In genomic region chr2:26184555-26185303, GRCh38 we compare ENCODE assay signal across 8 cellular contexts. TPM values are rescaled to one million over a fixed set of nuclear protein-coding genes. Genes with fewer than 3 reads are reported as not detected.
DNase-seq lines count a peak whose midpoint lies in the region; ATAC-seq and TF ChIP-seq lines count a peak whose summit lies in the region.

No MANE protein-coding gene starts in this region.

- H3K4me1 ChIP-seq in endodermal cell (ENCODE audit: control insufficient read depth, insufficient read depth, low read length) (no peaks in the 10 kb centered on the region), mucosa of rectum (ENCODE audit: control insufficient read depth in 2 of 2, insufficient read depth in 2 of 2, low read length in 2 of 2) (peaks cover 6 to 9% of the 10 kb centered on the region in 2 donors), Karpas-422 (ENCODE audit: low read length) (no peaks in the 10 kb centered on the region)

- H3K27me3 ChIP-seq in endodermal cell (ENCODE audit: control insufficient read depth, insufficient read depth, low read length, poor library complexity, severe bottlenecking) (peaks cover 18% of the 10 kb centered on the region), mucosa of rectum (ENCODE audit: control insufficient read depth in 2 of 2, insufficient read depth in 2 of 2, low read length in 2 of 2) (no peaks in the 10 kb centered on the region), Karpas-422 (ENCODE audit: low read length) (no peaks in the 10 kb centered on the region)

- peaks cover 2% of the 10 kb centered on the region for H3K36me3 Mint-ChIP-seq in activated CD8-positive, alpha-beta T cell treated with anti-CD3 and anti-CD28 coated beads for 36 hours (ENCODE audit: low read depth)
- peaks cover 7% of the 10 kb centered on the region for H3K36me3 Mint-ChIP-seq in endodermal cell (ENCODE audit: low read depth)

- peaks cover 11% of the 10 kb centered on the region for H3K27me3 Mint-ChIP-seq in activated CD8-positive, alpha-beta T cell treated with anti-CD3 and anti-CD28 coated beads for 36 hours
- H3K27me3 Mint-ChIP-seq in endodermal cell (ENCODE audit: insufficient read depth), result peaks cover 59% of the 10 kb centered on the region

- H3K36me3 ChIP-seq in endodermal cell (ENCODE audit: control insufficient read depth, insufficient read depth, low read length) (peaks cover 10% of the 10 kb centered on the region), mucosa of rectum (ENCODE audit: control insufficient read depth in 2 of 2, insufficient read depth in 2 of 2, low read length in 2 of 2) (peaks cover 0 to 3% of the 10 kb centered on the region in 2 donors), Karpas-422 (ENCODE audit: insufficient read depth, low read length) (no peaks in the 10 kb centered on the region)

- no peaks in the 10 kb centered on the region for H3K79me2 ChIP-seq in Karpas-422 (ENCODE audit: low read length)

- intact Hi-C loops in activated CD8-positive, alpha-beta T cell treated with anti-CD3 and anti-CD28 coated beads for 36 hours (cut with micrococcal nuclease), result no loop called here

- peak overlapping the region; percentile 74 for H3K4me3 Mint-ChIP-seq in activated CD8-positive, alpha-beta T cell treated with anti-CD3 and anti-CD28 coated beads for 36 hours
- peak overlapping the region; percentile 62 for H3K4me3 Mint-ChIP-seq in endodermal cell

- H3K9me3 Mint-ChIP-seq in activated CD8-positive, alpha-beta T cell treated with anti-CD3 and anti-CD28 coated beads for 36 hours, result no peaks in the 10 kb centered on the region
- H3K9me3 Mint-ChIP-seq in endodermal cell, result no peaks in the 10 kb centered on the region

- peaks cover 9% of the 10 kb centered on the region for H3K4me1 Mint-ChIP-seq in activated CD8-positive, alpha-beta T cell treated with anti-CD3 and anti-CD28 coated beads for 36 hours (ENCODE audit: low read depth)
- peaks cover 7% of the 10 kb centered on the region for H3K4me1 Mint-ChIP-seq in endodermal cell

- H3K9me3 ChIP-seq in endodermal cell (ENCODE audit: control insufficient read depth, low read length), result no peaks in the 10 kb centered on the region
- no peaks in the 10 kb centered on the region for H3K9me3 ChIP-seq in mucosa of rectum (ENCODE audit: control insufficient read depth in 2 of 2, low read length in 2 of 2)
- H3K9me3 ChIP-seq in Karpas-422 (ENCODE audit: low read length), result no peaks in the 10 kb centered on the region

- peak overlapping the region; percentile 80 for H3K4me3 ChIP-seq in endodermal cell (ENCODE audit: low read length)
- H3K4me3 ChIP-seq in mucosa of rectum (ENCODE audit: low read length in 2 of 2), result peak overlapping the region; percentile 67 to 74
- no peak overlapping the region for H3K4me3 ChIP-seq in Karpas-422 (ENCODE audit: low read length)

- H3K27ac Mint-ChIP-seq in activated CD8-positive, alpha-beta T cell treated with anti-CD3 and anti-CD28 coated beads for 36 hours, result peak overlapping the region; percentile 52
- no peak overlapping the region for H3K27ac Mint-ChIP-seq in endodermal cell

- POLR2A ChIA-PET in activated CD8-positive, alpha-beta T cell treated with anti-CD3 and anti-CD28 coated beads for 36 hours (lab: Charles Lee), result interaction anchor here (0.8 to 2.1 kb wide), 6 partner anchors 9 to 151 kb away, joined by 3 to 8 read pairs (median 4); partner anchors contain the start of genes HADHA, HADHB and RAB10

- no peaks in the 10 kb centered on the region for H3K9me2 ChIP-seq in Karpas-422 (replicated peaks; ENCODE audit: insufficient read depth, low read length)

- H2AFZ ChIP-seq in Karpas-422 (ENCODE audit: low read length), result no peak overlapping the region

- H4K20me1 ChIP-seq in Karpas-422 (ENCODE audit: insufficient read depth, low read depth, low read length), result no peaks in the 10 kb centered on the region

- 13 to 31% methylated on average over 17 to 114 of the region's 114 CpGs for WGBS in endodermal cell (ENCODE audit: insufficient coverage in 1 of 2, insufficient read length in 1 of 2), 2 experiments

- peak overlapping the region; percentile 49 for H3K9ac ChIP-seq in endodermal cell (ENCODE audit: extremely low read depth, low read length, poor library complexity, severe bottlenecking)
- peak overlapping the region in 1 of 2 donors; percentile 72 for H3K9ac ChIP-seq in mucosa of rectum (ENCODE audit: low read depth in 1 of 2, low read length in 2 of 2)
- H3K9ac ChIP-seq in Karpas-422 (ENCODE audit: low read length), result no peak overlapping the region

- DNase-seq in COLO829 (ENCODE audit: low spot score) (peak; percentile 54), Kasumi-1 (lab: John Stamatoyannopoulos, UW) (peak; percentile 52 to 78), endodermal cell (peak; percentile 92), Karpas-422 (no peak)
- peak; percentile 85 for DNase-seq in activated CD8-positive, alpha-beta T cell treated with anti-CD3 and anti-CD28 coated beads for 36 hours
- peak; percentile 88 for DNase-seq in stimulated activated CD8-positive, alpha-beta memory T cell treated with anti-CD3 and anti-CD28 coated beads, Interleukin-4, amount 100 ng/mL, for 48 hours

- peak; percentile 74 for ATAC-seq in GM21381 (IDR thresholded peaks at IDR 0.05; ENCODE audit: unreplicated experiment)
- peak; percentile 97 for ATAC-seq in activated CD8-positive, alpha-beta T cell treated with anti-CD3 and anti-CD28 coated beads for 36 hours

- CTCF ChIA-PET in activated CD8-positive, alpha-beta T cell treated with anti-CD3 and anti-CD28 coated beads for 36 hours (lab: Charles Lee), result interaction anchor here (0.5 to 5.3 kb wide), 15 partner anchors 9 to 285 kb away, joined by 3 to 30 read pairs (median 4); partner anchors contain the start of genes HADHA and RAB10

- H3K27ac ChIP-seq in endodermal cell (ENCODE audit: low read depth, low read length) (no peak overlapping the region), mucosa of rectum (ENCODE audit: low read depth in 2 of 2, low read length in 2 of 2) (peak overlapping the region in 1 of 2 donors; percentile 53), Karpas-422 (ENCODE audit: low read length) (no peak overlapping the region)

- peak; percentile 59 for TF ChIP-seq CTCF in activated CD8-positive, alpha-beta T cell treated with anti-CD3 and anti-CD28 coated beads for 36 hours (IDR thresholded peaks at IDR 0.05)
- TF ChIP-seq CTCF in endodermal cell (conservative IDR thresholded peaks at IDR 0.05), result peak; percentile 77

- no peak overlapping the region for H3K4me2 ChIP-seq in Karpas-422 (ENCODE audit: low read depth, low read length, poor library complexity, severe bottlenecking)

RNA-seq across cellular contexts. Expression of gene GAREM2, which starts 11.8 kb away (rescaled TPM):
- 1 to 10 TPM; 2.2 to 2.7 TPM for total RNA-seq in activated CD8-positive, alpha-beta T cell treated with anti-CD3 and anti-CD28 coated beads for 36 hours
- 1 to 10 TPM; 6.0 to 8.1 TPM for total RNA-seq in endodermal cell
- polyA plus RNA-seq in endodermal cell (2013, experiment 1 of 2), result 31.1 TPM
- polyA plus RNA-seq in endodermal cell (2013, experiment 2 of 2), result 25.1 TPM
- total RNA-seq in Karpas-422 (2014; rRNA removed; shearing (Covaris generic); ENCODE audit: low replicate concordance), result not detected in 2 replicates

RNA-seq across cellular contexts. Expression of gene HADHA, which starts 59.7 kb away (rescaled TPM):
- total RNA-seq in activated CD8-positive, alpha-beta T cell treated with anti-CD3 and anti-CD28 coated beads for 36 hours, result 100 to 1,000 TPM; 118 to 120 TPM
- 10 to 100 TPM; 83.8 to 86.7 TPM for total RNA-seq in endodermal cell
- 107 TPM for polyA plus RNA-seq in endodermal cell (2013, experiment 1 of 2)
- polyA plus RNA-seq in endodermal cell (2013, experiment 2 of 2), result 93.5 TPM
- total RNA-seq in Karpas-422 (2014; rRNA removed; shearing (Covaris generic); ENCODE audit: low replicate concordance), result 99.9 and 113 TPM in 2 replicates
